In genomic region chr7:23470290-23471089, GRCh38 we compare ENCODE assay signal across 8 cellular contexts. TPM values are rescaled to one million over a fixed set of nuclear protein-coding genes. Genes with fewer than 3 reads are reported as not detected.
DNase-seq lines count a peak whose midpoint lies in the region; ATAC-seq and TF ChIP-seq lines count a peak whose summit lies in the region.

Gene IGF2BP3, minus strand, starts transcription at chr7:23470491. Its CDS starts 381 bp downstream, at chr7:23470110.

- peak within 1 kb of the TSS; percentile 89 for H3K27ac Mint-ChIP-seq in HFFc6

- peaks cover 12% of the 10 kb centered on the region for H3K27me3 ChIP-seq in skeletal muscle satellite cell (ENCODE audit: control insufficient read depth, insufficient read depth, low read length)

- DNase-seq in DMS79 treated with DMSO at 0.1 percent for 48 hours (lab: John Stamatoyannopoulos, UW) = peak; percentile 95
- peak; percentile 93 for DNase-seq in HFFc6
- peak; percentile 81 for DNase-seq in NCI-H510A (lab: John Stamatoyannopoulos, UW)
- no peak for DNase-seq in activated T-cell treated with anti-CD3 and anti-CD28 coated beads, Interleukin-2, amount 50 U/mL, for 4 hours
- DNase-seq in germinal center (ENCODE audit: low spot score) = peak; percentile 60
- DNase-seq in hippocampal formation (lab: John Stamatoyannopoulos, UW) = no peak
- DNase-seq in activated gamma-delta T cell treated with Interleukin-2 at 50 U/mL for 16 hours = no peak

- H3K4me1 Mint-ChIP-seq in HFFc6 (ENCODE audit: low read depth) = peaks cover 53% of the 10 kb centered on the region
- H3K4me1 Mint-ChIP-seq in activated T-cell treated with anti-CD3 and anti-CD28 coated beads, Interleukin-2, amount 50 U/mL, for 4 hours (ENCODE audit: low read depth) = peaks cover 37% of the 10 kb centered on the region

- TF ChIP-seq CTCF in HFFc6 (IDR thresholded peaks at IDR 0.05) = no peak

- H3K4me3 Mint-ChIP-seq in HFFc6 = peak within 1 kb of the TSS; percentile 88
- H3K4me3 Mint-ChIP-seq in activated T-cell treated with anti-CD3 and anti-CD28 coated beads, Interleukin-2, amount 50 U/mL, for 4 hours = peak within 1 kb of the TSS; percentile 75

- H3K4me3 ChIP-seq in skeletal muscle satellite cell (ENCODE audit: low read length) = peak within 1 kb of the TSS; percentile 72

- peaks cover 18% of the 10 kb centered on the region for H3K27me3 Mint-ChIP-seq in HFFc6 (ENCODE audit: insufficient read depth)
- peaks cover 70% of the 10 kb centered on the region for H3K27me3 Mint-ChIP-seq in activated T-cell treated with anti-CD3 and anti-CD28 coated beads, Interleukin-2, amount 50 U/mL, for 4 hours (ENCODE audit: low read depth)

- ATAC-seq in activated T-cell treated with anti-CD3 and anti-CD28 coated beads, Interleukin-2, amount 50 U/mL, for 4 hours = no peak

- peak within 1 kb of the TSS; percentile 92 for H3K9ac ChIP-seq in skeletal muscle satellite cell (ENCODE audit: low read depth, low read length)

- H3K4me1 ChIP-seq in skeletal muscle satellite cell (ENCODE audit: control insufficient read depth, insufficient read depth, low read length) = peaks cover 37% of the 10 kb centered on the region

- H3K4me2 ChIP-seq in skeletal muscle satellite cell (ENCODE audit: low read length) = peak within 1 kb of the TSS; percentile 85

- H3K36me3 Mint-ChIP-seq in HFFc6 (ENCODE audit: low read depth) = no peaks in the 10 kb centered on the region; the same call in 1 of the 2 replicates
- H3K36me3 Mint-ChIP-seq in activated T-cell treated with anti-CD3 and anti-CD28 coated beads, Interleukin-2, amount 50 U/mL, for 4 hours (ENCODE audit: insufficient read depth) = no peaks in the 10 kb centered on the region

- no peaks in the 10 kb centered on the region for H3K36me3 ChIP-seq in skeletal muscle satellite cell (ENCODE audit: insufficient read depth, low read length)

- H3K9me3 ChIP-seq in skeletal muscle satellite cell (replicated peaks; ENCODE audit: low read length) = no peaks in the 10 kb centered on the region

- no peaks in the 10 kb centered on the region for H3K9me3 Mint-ChIP-seq in HFFc6
- H3K9me3 Mint-ChIP-seq in activated T-cell treated with anti-CD3 and anti-CD28 coated beads, Interleukin-2, amount 50 U/mL, for 4 hours = peaks cover 7% of the 10 kb centered on the region

RNA-seq across cellular contexts. Expression of gene IGF2BP3, which starts in this region (rescaled TPM):
- total RNA-seq in HFFc6 (2021; fragmentation: NEBNext Ultra II Directional; extraction: Animal tissue kit (Norgen Biotek cat#: 25700)) = 10 to 100 TPM; 23.8 to 33.1 (median 31.0) TPM
- under 1 TPM; 0.32 to 0.86 (median 0.43) TPM for total RNA-seq in activated T-cell treated with anti-CD3 and anti-CD28 coated beads, Interleukin-2, amount 50 U/mL, for 4 hours
- total RNA-seq in skeletal muscle satellite cell (2012; rRNA removed) = 33.2 and 58.8 TPM in 2 replicates

Comparison
In these comparisons a context has a peak if more than half of its experiments do, and no peak if none do; other contexts are left out.
1. RNA of gene IGF2BP3 (total RNA-seq): 23.8 to 33.1 TPM in HFFc6; 0.32 to 0.86 TPM in activated T-cell treated with anti-CD3 and anti-CD28 coated beads, Interleukin-2, amount 50 U/mL, for 4 hours; every median in the first group is over 10 times any median in the second.
2. DNase-seq: peak in DMS79 treated with DMSO at 0.1 percent for 48 hours (single experiment), HFFc6 (single experiment), NCI-H510A (single experiment) and germinal center (single experiment); none in activated T-cell treated with anti-CD3 and anti-CD28 coated beads, Interleukin-2, amount 50 U/mL, for 4 hours (single experiment), hippocampal formation (0 of 2) and activated gamma-delta T cell treated with Interleukin-2 at 50 U/mL for 16 hours (single experiment).